11 cellular contexts compared by ENCODE assay signal in genomic region chr7:100214356-100214755, GRCh38. TPM values are rescaled to one million over a fixed set of nuclear protein-coding genes. Genes with fewer than 3 reads are reported as not detected.
A peak's percentile ranks its signal among the peaks of the same experiment; 100 is the strongest.
DNase-seq lines count a peak whose midpoint lies in the region; ATAC-seq and TF ChIP-seq lines count a peak whose summit lies in the region.
"Not testable (repeated sequence)": the region's sequence is repeated elsewhere in the genome, so short reads cannot be mapped to it uniquely, and the experiment has no call there.
"Had no signal": no experiment of that assay in that cellular context is flagged by ENCODE, and none has a peak within 500 bp of the region (broad histone marks: within the 10 kb centered on the region; RNA-seq: fewer than 3 reads in every experiment).

No MANE protein-coding gene starts in this region.

- 60% methylated on average over 5 of the region's 5 CpGs for WGBS in hepatocyte (ENCODE audit: low lambda C conversion rate, missing lambda C conversion rate)

- not testable (repeated sequence) for H3K9me3 Mint-ChIP-seq in activated naive CD4-positive, alpha-beta T cell treated with anti-CD3 and anti-CD28 coated beads for 36 hours

- DNase-seq in HT-29 (ENCODE audit: low spot score) (peak; percentile 66), hepatocyte (ENCODE audit: low spot score) (peak; percentile 32), sciatic nerve (ENCODE audit: low spot score) (peak; percentile 30)
- not testable (repeated sequence) for DNase-seq in T-helper 17 cell
- DNase-seq in activated naive CD4-positive, alpha-beta T cell treated with anti-CD3 and anti-CD28 coated beads for 36 hours, result peak; percentile 52

- not testable (repeated sequence) for H3K36me3 Mint-ChIP-seq in T-helper 17 cell (ENCODE audit: low read depth)
- H3K36me3 Mint-ChIP-seq in activated naive CD4-positive, alpha-beta T cell treated with anti-CD3 and anti-CD28 coated beads for 36 hours (ENCODE audit: low read depth), result peaks cover 16% of the 10 kb centered on the region

- H3K27ac Mint-ChIP-seq in T-helper 17 cell, result peak overlapping the region; percentile 93
- peak overlapping the region; percentile 70 for H3K27ac Mint-ChIP-seq in activated naive CD4-positive, alpha-beta T cell treated with anti-CD3 and anti-CD28 coated beads for 36 hours

- not testable (repeated sequence) for H3K27me3 ChIP-seq in hepatocyte

- H3K4me3 ChIP-seq in hepatocyte, result not testable (repeated sequence)

- not testable (repeated sequence) for H3K27me3 Mint-ChIP-seq in T-helper 17 cell; activated naive CD4-positive, alpha-beta T cell treated with anti-CD3 and anti-CD28 coated beads for 36 hours (ENCODE audit: low read depth)

- not testable (repeated sequence) for H3K4me1 ChIP-seq in hepatocyte (ENCODE audit: insufficient read depth)

- CTCF ChIA-PET in activated naive CD4-positive, alpha-beta T cell treated with anti-CD3 and anti-CD28 coated beads for 36 hours (lab: Charles Lee), result not testable (repeated sequence)

- H3K79me2 ChIP-seq in hepatocyte, result not testable (repeated sequence)

- not testable (repeated sequence) for H3K4me2 ChIP-seq in hepatocyte

- H4K20me1 ChIP-seq in hepatocyte (ENCODE audit: insufficient read depth, poor library complexity, severe bottlenecking), result not testable (repeated sequence)

- not testable (repeated sequence) for H3K36me3 ChIP-seq in hepatocyte (replicated peaks; ENCODE audit: insufficient read depth, low read depth)

- not testable (repeated sequence) for ATAC-seq in T-helper 17 cell, sciatic nerve

- peaks cover 34% of the 10 kb centered on the region for H3K4me1 Mint-ChIP-seq in T-helper 17 cell
- peaks cover 82% of the 10 kb centered on the region for H3K4me1 Mint-ChIP-seq in activated naive CD4-positive, alpha-beta T cell treated with anti-CD3 and anti-CD28 coated beads for 36 hours (ENCODE audit: low read depth)

- peak overlapping the region; percentile 25 for H3K4me3 Mint-ChIP-seq in T-helper 17 cell
- H3K4me3 Mint-ChIP-seq in activated naive CD4-positive, alpha-beta T cell treated with anti-CD3 and anti-CD28 coated beads for 36 hours, result not testable (repeated sequence)

- intact Hi-C loops in activated naive CD4-positive, alpha-beta T cell treated with anti-CD3 and anti-CD28 coated beads for 36 hours (cut with micrococcal nuclease), result loop anchor here (5.0 to 10.0 kb wide), 2 partner anchors 37 to 300 kb away; partner anchors contain the start of genes GPC2, STAG3 and TRIM4
- intact Hi-C loops in sciatic nerve (cut with DNase I), result not testable (repeated sequence)

- H3K9me3 ChIP-seq in T-helper 17 cell (ENCODE audit: control insufficient read depth, low read length, poor library complexity, severe bottlenecking); hepatocyte (ENCODE audit: low read depth): not testable (repeated sequence)

- H3K9me2 ChIP-seq in hepatocyte (replicated peaks; ENCODE audit: insufficient read depth), result not testable (repeated sequence)

- not testable (repeated sequence) for H3K27ac ChIP-seq in hepatocyte

- not testable (repeated sequence) for TF ChIP-seq CTCF in hepatocyte (IDR thresholded peaks at IDR 0.05; ENCODE audit: poor library complexity)

- H2AFZ ChIP-seq in hepatocyte, result not testable (repeated sequence)

RNA-seq across cellular contexts. Expression of gene PVRIG, which starts 5.4 kb away (rescaled TPM):
- total RNA-seq in HT-29 (2014; rRNA removed; shearing (Covaris generic)), result not detected in 2 replicates
- total RNA-seq in T-helper 17 cell, result 10 to 100 TPM; 30.1 to 30.5 TPM
- 10 to 100 TPM; 22.7 to 22.8 TPM for total RNA-seq in activated naive CD4-positive, alpha-beta T cell treated with anti-CD3 and anti-CD28 coated beads for 36 hours
- not detected in 2 replicates for total RNA-seq in hepatocyte
- 1.4 TPM in 2 replicates for polyA plus RNA-seq in hepatocyte
- 1.2 TPM for total RNA-seq in sciatic nerve
- total RNA-seq: Daoy, H4, MCF 10A, NCI-H460, prostate gland, RPMI7951 had no signal

RNA-seq across cellular contexts. Expression of gene STAG3, which starts 36.6 kb away (rescaled TPM):
- 0.05 and 0.08 TPM in 2 replicates for total RNA-seq in HT-29 (2014; rRNA removed; shearing (Covaris generic))
- total RNA-seq in T-helper 17 cell (1 to 10 TPM; 4.0 to 4.8 TPM), hepatocyte (0.20 and 1.0 TPM in 2 replicates), sciatic nerve (11.0 TPM)
- 10 to 100 TPM; 38.4 to 41.0 TPM for total RNA-seq in activated naive CD4-positive, alpha-beta T cell treated with anti-CD3 and anti-CD28 coated beads for 36 hours
- 3.4 and 4.8 TPM in 2 replicates for polyA plus RNA-seq in hepatocyte

RNA-seq across cellular contexts. Expression of gene GPC2, which starts 37.2 kb away (rescaled TPM):
- total RNA-seq in HT-29 (2014; rRNA removed; shearing (Covaris generic)), result 1.7 and 4.2 TPM in 2 replicates
- 1 to 10 TPM; 5.0 to 8.5 TPM for total RNA-seq in T-helper 17 cell
- 1 to 10 TPM; 7.6 to 9.5 TPM for total RNA-seq in activated naive CD4-positive, alpha-beta T cell treated with anti-CD3 and anti-CD28 coated beads for 36 hours
- total RNA-seq in hepatocyte, result 2.0 and 5.3 TPM in 2 replicates
- 3.2 and 4.1 TPM in 2 replicates for polyA plus RNA-seq in hepatocyte
- total RNA-seq in sciatic nerve, result 2.7 TPM

RNA-seq across cellular contexts. Expression of gene GAL3ST4, which starts 45.9 kb away (rescaled TPM):
- total RNA-seq in HT-29 (2014; rRNA removed; shearing (Covaris generic)), result not detected in 2 replicates
- total RNA-seq in T-helper 17 cell (1 to 10 TPM; 5.0 to 6.5 TPM), hepatocyte (0.73 and 2.6 TPM in 2 replicates), sciatic nerve (10.8 TPM)
- total RNA-seq in activated naive CD4-positive, alpha-beta T cell treated with anti-CD3 and anti-CD28 coated beads for 36 hours, result 1 to 10 TPM; 6.2 to 6.5 TPM
- polyA plus RNA-seq in hepatocyte, result 3.3 and 4.3 TPM in 2 replicates

RNA-seq across cellular contexts. Expression of gene TRAPPC14, which starts 55.8 kb away (rescaled TPM):
- total RNA-seq in HT-29 (2014; rRNA removed; shearing (Covaris generic)), result 22.5 and 27.8 TPM in 2 replicates
- total RNA-seq in T-helper 17 cell (10 to 100 TPM; 45.8 to 46.9 TPM), hepatocyte (7.7 and 14.7 TPM in 2 replicates), sciatic nerve (15.4 TPM)
- total RNA-seq in activated naive CD4-positive, alpha-beta T cell treated with anti-CD3 and anti-CD28 coated beads for 36 hours, result 10 to 100 TPM; 21.2 to 21.6 TPM
- polyA plus RNA-seq in hepatocyte, result 18.5 and 22.3 TPM in 2 replicates

Comparison
In these comparisons a context has a peak if more than half of its experiments do, and no peak if none do; other contexts are left out.
1. RNA of gene PVRIG, which starts 5.4 kb away (total RNA-seq): 30.1 to 30.5 TPM in T-helper 17 cell and 22.7 to 22.8 TPM in activated naive CD4-positive, alpha-beta T cell treated with anti-CD3 and anti-CD28 coated beads for 36 hours; 1.2 TPM in sciatic nerve (single experiment), not detected in HT-29 and not detected in hepatocyte; every median in the first group is over 10 times any median in the second.